8 cellular contexts compared by ENCODE assay signal in the genomic region with DNA sequence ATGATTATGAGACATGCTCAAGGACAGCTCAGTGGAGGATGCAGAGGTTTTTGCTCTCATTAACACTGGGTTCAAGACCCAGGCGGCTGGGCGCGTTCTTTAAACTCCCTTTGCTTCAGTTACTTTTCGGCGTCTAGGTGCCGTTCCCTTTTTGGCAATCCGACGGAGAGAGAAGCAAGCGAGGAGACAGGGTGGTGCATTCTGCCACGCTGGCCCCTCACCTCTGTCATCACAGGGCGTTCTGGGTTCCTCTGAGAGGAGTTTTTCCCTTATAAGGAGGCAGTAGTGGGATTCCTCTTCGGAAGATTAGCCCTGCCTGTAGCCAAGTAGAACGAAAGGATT. TPM values are rescaled to one million over a fixed set of nuclear protein-coding genes. Genes with fewer than 3 reads are reported as not detected.
A peak's percentile ranks its signal among the peaks of the same experiment; 100 is the strongest.
DNase-seq lines count a peak whose midpoint lies in the region; TF ChIP-seq lines count a peak whose summit lies in the region.

No MANE protein-coding gene starts in this region.

- peaks cover 22% of the 10 kb centered on the region for H3K36me3 Mint-ChIP-seq in Caco-2 (ENCODE audit: insufficient read depth, unreplicated experiment)

- peak overlapping the region; percentile 75 for H3K27ac ChIP-seq in HEK293 (ENCODE audit: extremely low read depth, low read depth, low read length)

- CTCF ChIA-PET in Caco-2 (lab: Charles Lee) = interaction anchor here (0.8 to 4.1 kb wide), 12 partner anchors 9 to 208 kb away, joined by 3 to 64 read pairs (median 6); a partner anchor contains a TSS
- CTCF ChIA-PET in HEK293 (lab: Yijun Ruan, JAX) = interaction anchor here (0.6 to 6.1 kb wide), 29 partner anchors 8 to 696 kb away, joined by 3 to 91 read pairs (median 3); a partner anchor contains a TSS

- H3K36me3 ChIP-seq in Caco-2 (ENCODE audit: control insufficient read depth, insufficient read depth, low read length) = no peaks in the 10 kb centered on the region
- no peaks in the 10 kb centered on the region for H3K36me3 ChIP-seq in HEK293 (ENCODE audit: control insufficient read depth in 2 of 2, insufficient read depth in 1 of 2, low read length in 2 of 2)

- no peak overlapping the region for H3K27ac Mint-ChIP-seq in Caco-2 (ENCODE audit: unreplicated experiment)

- H3K27me3 Mint-ChIP-seq in Caco-2 (ENCODE audit: insufficient read depth, unreplicated experiment) = peaks cover 3% of the 10 kb centered on the region

- H3K9me3 Mint-ChIP-seq in Caco-2 (ENCODE audit: unreplicated experiment) = no peaks in the 10 kb centered on the region

- intact Hi-C loops in Caco-2 (cut with micrococcal nuclease; ENCODE audit: unreplicated experiment) = loop anchor here (5.0 kb wide), 1 partner anchor 451 kb away; a partner anchor contains a TSS

- H3K4me3 Mint-ChIP-seq in Caco-2 (ENCODE audit: unreplicated experiment) = no peak overlapping the region

- POLR2A ChIA-PET in Caco-2 (lab: Charles Lee) (interaction anchor here (1.3 to 2.7 kb wide), 2 partner anchors 9 to 201 kb away, joined by 8 to 19 read pairs; a partner anchor contains a TSS), HEK293 (lab: Yijun Ruan, JAX) (interaction anchor here (0.9 to 2.9 kb wide), 11 partner anchors 8 to 275 kb away, joined by 3 to 38 read pairs (median 6); a partner anchor contains a TSS)

- H3K4me3 ChIP-seq in Caco-2 (ENCODE audit: low read depth, low read length) (peak overlapping the region; percentile 69), HEK293 (ENCODE audit: low read depth, low read length) (peak overlapping the region; percentile 77), epithelial cell of proximal tubule (ENCODE audit: low read depth, low read length) (peak overlapping the region; percentile 95)

- peaks cover 5% of the 10 kb centered on the region; the same call in 1 of the 2 replicates for H3K4me1 ChIP-seq in Caco-2
- peaks cover 2% of the 10 kb centered on the region; the same call in 1 of the 2 replicates for H3K4me1 ChIP-seq in HEK293 (ENCODE audit: control insufficient read depth, insufficient read depth, low read length)

- H3K9me3 ChIP-seq in Caco-2 (no peaks in the 10 kb centered on the region), HEK293 (ENCODE audit: control insufficient read depth, insufficient read depth, low read depth, low read length) (no peaks in the 10 kb centered on the region)

- TF ChIP-seq CTCF in Caco-2 (IDR thresholded peaks at IDR 0.05; ENCODE audit: insufficient read depth in 1 of 2, low read depth in 1 of 2, low read length in 1 of 2, severe bottlenecking in 1 of 2, unreplicated experiment in 1 of 2) (no peak), HEK293 (tag by site-specific recombination; IDR thresholded peaks at IDR 0.05) (no peak), epithelial cell of proximal tubule (conservative IDR thresholded peaks at IDR 0.05; ENCODE audit: low read depth, low read length) (no peak)

- peaks cover 11% of the 10 kb centered on the region for H3K4me1 Mint-ChIP-seq in Caco-2 (ENCODE audit: low read depth, unreplicated experiment)

- no TSS peak for BruUV-seq in Caco-2 (replicated peaks; lab: Mats Ljungman, UMichigan)

- H3K27me3 ChIP-seq in Caco-2 (replicated peaks; ENCODE audit: control insufficient read depth, insufficient read depth, low read length) = no peaks in the 10 kb centered on the region

- DNase-seq in Caco-2 (peak; percentile 66 to 74), NCI-H82 treated with DMSO at 0.1 percent for 48 hours (lab: John Stamatoyannopoulos, UW; ENCODE audit: unreplicated experiment) (peak; percentile 60), epithelial cell of proximal tubule (ENCODE audit: low read depth) (peak; percentile 65), mucosa of gallbladder (ENCODE audit: low spot score) (peak; percentile 70), NCI-H774 (lab: John Stamatoyannopoulos, UW) (no peak)
- DNase-seq in activated CD8-positive, alpha-beta memory T cell treated with anti-CD3 and anti-CD28 coated beads for 48 hours (ENCODE audit: low read depth in 2 of 3, low spot score in 2 of 3) = peak in 2 of 3 experiments; percentile 36 to 40
- DNase-seq in stimulated activated CD8-positive, alpha-beta memory T cell treated with anti-CD3 and anti-CD28 coated beads, Interleukin-7, amount 100 ng/mL, for 4 hours (ENCODE audit: low read depth in 2 of 2) = peak; percentile 48 to 50

TF ChIP-seq in HEK293, 187 proteins besides CTCF, POLR2A, EP300 and RAD21:
- TF ChIP-seq, protein P1, sequence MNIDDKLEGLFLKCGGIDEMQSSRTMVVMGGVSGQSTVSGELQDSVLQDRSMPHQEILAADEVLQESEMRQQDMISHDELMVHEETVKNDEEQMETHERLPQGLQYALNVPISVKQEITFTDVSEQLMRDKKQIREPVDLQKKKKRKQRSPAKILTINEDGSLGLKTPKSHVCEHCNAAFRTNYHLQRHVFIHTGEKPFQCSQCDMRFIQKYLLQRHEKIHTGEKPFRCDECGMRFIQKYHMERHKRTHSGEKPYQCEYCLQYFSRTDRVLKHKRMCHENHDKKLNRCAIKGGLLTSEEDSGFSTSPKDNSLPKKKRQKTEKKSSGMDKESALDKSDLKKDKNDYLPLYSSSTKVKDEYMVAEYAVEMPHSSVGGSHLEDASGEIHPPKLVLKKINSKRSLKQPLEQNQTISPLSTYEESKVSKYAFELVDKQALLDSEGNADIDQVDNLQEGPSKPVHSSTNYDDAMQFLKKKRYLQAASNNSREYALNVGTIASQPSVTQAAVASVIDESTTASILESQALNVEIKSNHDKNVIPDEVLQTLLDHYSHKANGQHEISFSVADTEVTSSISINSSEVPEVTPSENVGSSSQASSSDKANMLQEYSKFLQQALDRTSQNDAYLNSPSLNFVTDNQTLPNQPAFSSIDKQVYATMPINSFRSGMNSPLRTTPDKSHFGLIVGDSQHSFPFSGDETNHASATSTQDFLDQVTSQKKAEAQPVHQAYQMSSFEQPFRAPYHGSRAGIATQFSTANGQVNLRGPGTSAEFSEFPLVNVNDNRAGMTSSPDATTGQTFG (tag by site-specific recombination; IDR thresholded peaks at IDR 0.05; ENCODE audit: borderline replicate concordance) = no peak
- TF ChIP-seq, protein P2, sequence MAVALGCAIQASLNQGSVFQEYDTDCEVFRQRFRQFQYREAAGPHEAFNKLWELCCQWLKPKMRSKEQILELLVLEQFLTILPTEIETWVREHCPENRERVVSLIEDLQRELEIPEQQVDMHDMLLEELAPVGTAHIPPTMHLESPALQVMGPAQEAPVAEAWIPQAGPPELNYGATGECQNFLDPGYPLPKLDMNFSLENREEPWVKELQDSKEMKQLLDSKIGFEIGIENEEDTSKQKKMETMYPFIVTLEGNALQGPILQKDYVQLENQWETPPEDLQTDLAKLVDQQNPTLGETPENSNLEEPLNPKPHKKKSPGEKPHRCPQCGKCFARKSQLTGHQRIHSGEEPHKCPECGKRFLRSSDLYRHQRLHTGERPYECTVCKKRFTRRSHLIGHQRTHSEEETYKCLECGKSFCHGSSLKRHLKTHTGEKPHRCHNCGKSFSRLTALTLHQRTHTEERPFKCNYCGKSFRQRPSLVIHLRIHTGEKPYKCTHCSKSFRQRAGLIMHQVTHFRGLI (tag by site-specific recombination; IDR thresholded peaks at IDR 0.05) = peak; percentile 27; the same call in 1 of the 2 replicates
- 0 out of 2 replicates have a peak, but pooled peaks have one; percentile 27 for TF ChIP-seq ZNF600 (tag by site-specific recombination; IDR thresholded peaks at IDR 0.05)
TF ChIP-seq in HEK293: peak in this region for 2.

RNA-seq across cellular contexts. Expression of a gene that starts 9.0 kb away (rescaled TPM):
- total RNA-seq in Caco-2 (2022) (57.4 and 62.7 TPM in 2 replicates), epithelial cell of proximal tubule (36.1 and 41.3 TPM in 2 replicates), mucosa of gallbladder (62.5 TPM)

RNA-seq across cellular contexts. Expression of a gene that starts 31.3 kb away (rescaled TPM):
- total RNA-seq in Caco-2 (2022) = 58.1 and 58.8 TPM in 2 replicates
- total RNA-seq in epithelial cell of proximal tubule = 121 and 122 TPM in 2 replicates
- 62.0 TPM for total RNA-seq in mucosa of gallbladder
